In genomic region chr19:8001995-8002849, GRCh38 we compare ENCODE assay signal across 8 cellular contexts. TPM values are rescaled to one million over a fixed set of nuclear protein-coding genes. Genes with fewer than 3 reads are reported as not detected.
DNase-seq lines count a peak whose midpoint lies in the region; ATAC-seq and TF ChIP-seq lines count a peak whose summit lies in the region.

No MANE protein-coding gene starts in this region.

- WGBS in lung, 2 donors, result 10% methylated on average over 27 of the region's 27 CpGs

- peaks cover 14 to 31% of the 10 kb centered on the region in 2 donors for H3K4me1 ChIP-seq in lung (ENCODE audit: control insufficient read depth in 2 of 2, insufficient read depth in 2 of 2, low read length in 2 of 2)

- CTCF ChIA-PET in activated CD8-positive, alpha-beta T cell treated with anti-CD3 and anti-CD28 coated beads for 36 hours (lab: Charles Lee), result interaction anchor here (0.6 to 3.8 kb wide), 25 partner anchors 10 to 238 kb away, joined by 3 to 31 read pairs (median 5); partner anchors contain the start of genes EVI5L and TIMM44

- H3K36me3 Mint-ChIP-seq in activated CD8-positive, alpha-beta T cell treated with anti-CD3 and anti-CD28 coated beads for 36 hours (ENCODE audit: low read depth), result peaks cover 16% of the 10 kb centered on the region

- TF ChIP-seq CTCF in activated CD8-positive, alpha-beta T cell treated with anti-CD3 and anti-CD28 coated beads for 36 hours (IDR thresholded peaks at IDR 0.05), result peak; percentile 100
- TF ChIP-seq CTCF in lung (IDR thresholded peaks at IDR 0.05; ENCODE audit: control extremely low read depth, extremely low read depth), result peak; percentile 87

- H3K27ac Mint-ChIP-seq in activated CD8-positive, alpha-beta T cell treated with anti-CD3 and anti-CD28 coated beads for 36 hours, result peak overlapping the region; percentile 85

- POLR2A ChIA-PET in activated CD8-positive, alpha-beta T cell treated with anti-CD3 and anti-CD28 coated beads for 36 hours (lab: Charles Lee), result interaction anchor here (1.4 kb wide), 1 partner anchor 58 kb away, joined by 6 read pairs; the partner anchor contains the start of gene TIMM44

- peaks cover 0 to 3% of the 10 kb centered on the region in 2 donors for H3K36me3 ChIP-seq in lung (ENCODE audit: control insufficient read depth in 2 of 2, insufficient read depth in 2 of 2, low read length in 2 of 2)

- peak overlapping the region; percentile 87 for H3K4me3 Mint-ChIP-seq in activated CD8-positive, alpha-beta T cell treated with anti-CD3 and anti-CD28 coated beads for 36 hours

- no peak overlapping the region for H3K4me3 ChIP-seq in lung

- no peaks in the 10 kb centered on the region for H3K27me3 Mint-ChIP-seq in activated CD8-positive, alpha-beta T cell treated with anti-CD3 and anti-CD28 coated beads for 36 hours

- ATAC-seq in HG02938 (IDR thresholded peaks at IDR 0.05; ENCODE audit: unreplicated experiment) (peak; percentile 43), lung (ENCODE audit: insufficient read depth, low FRiP score) (peak; percentile 74), GM19395 (IDR thresholded peaks at IDR 0.05; ENCODE audit: unreplicated experiment) (no peak)
- ATAC-seq in activated CD8-positive, alpha-beta T cell treated with anti-CD3 and anti-CD28 coated beads for 36 hours, result peak; percentile 72

- H3K9me3 ChIP-seq in lung (ENCODE audit: control insufficient read depth in 2 of 2, insufficient read depth in 1 of 2, low read length in 1 of 2), result no peaks in the 10 kb centered on the region

- DNase-seq in DMS153 (lab: John Stamatoyannopoulos, UW) (peak; percentile 69), NCI-H748 treated with DMSO at 0.1 percent for 48 hours (lab: John Stamatoyannopoulos, UW) (peak; percentile 11), lung (ENCODE audit: low spot score) (peak; percentile 83)
- DNase-seq in activated CD8-positive, alpha-beta T cell treated with anti-CD3 and anti-CD28 coated beads for 36 hours, result peak; percentile 87
- peak; percentile 52 for DNase-seq in effector CD8-positive, alpha-beta T cell (lab: John Stamatoyannopoulos, UW)
- DNase-seq in stimulated activated CD4-positive, alpha-beta T cell treated with anti-CD3 and anti-CD28 coated beads, TNF-alpha, amount 100 ng/mL, for 1 hour (ENCODE audit: low read depth in 3 of 3, low spot score in 1 of 3), result peak; percentile 12 to 68 (median 49)

- intact Hi-C loops in activated CD8-positive, alpha-beta T cell treated with anti-CD3 and anti-CD28 coated beads for 36 hours (cut with micrococcal nuclease), result loop anchor here (10.0 kb wide), 1 partner anchor 57 kb away; the partner anchor contains the start of gene TIMM44

- H3K4me1 Mint-ChIP-seq in activated CD8-positive, alpha-beta T cell treated with anti-CD3 and anti-CD28 coated beads for 36 hours (ENCODE audit: low read depth), result peaks cover 45% of the 10 kb centered on the region

- H3K27me3 ChIP-seq in lung (ENCODE audit: control insufficient read depth, insufficient read depth), result no peaks in the 10 kb centered on the region

- H3K9me3 Mint-ChIP-seq in activated CD8-positive, alpha-beta T cell treated with anti-CD3 and anti-CD28 coated beads for 36 hours, result no peaks in the 10 kb centered on the region

- peak overlapping the region; percentile 62 to 74 for H3K27ac ChIP-seq in lung (ENCODE audit: low read depth in 1 of 2, low read length in 1 of 2)

RNA-seq across cellular contexts. Expression of gene ELAVL1, which starts 3.2 kb away (rescaled TPM):
- total RNA-seq in activated CD8-positive, alpha-beta T cell treated with anti-CD3 and anti-CD28 coated beads for 36 hours, result 100 to 1,000 TPM; 161 to 164 TPM
- 10 to 100 TPM; 61.0 to 72.8 TPM for total RNA-seq in lung
- polyA plus RNA-seq in lung, result 10 to 100 TPM; 15.0 to 33.0 TPM

RNA-seq across cellular contexts. Expression of gene CCL25, which starts 50.3 kb away (rescaled TPM):
- total RNA-seq in activated CD8-positive, alpha-beta T cell treated with anti-CD3 and anti-CD28 coated beads for 36 hours, result under 1 TPM in 1 of 2 experiments, not detected in 1; 0.29 TPM
- total RNA-seq in lung, result not detected
- polyA plus RNA-seq in lung, result not detected

RNA-seq across cellular contexts. Expression of gene TIMM44, which starts 58.8 kb away (rescaled TPM):
- 10 to 100 TPM; 92.3 to 95.5 TPM for total RNA-seq in activated CD8-positive, alpha-beta T cell treated with anti-CD3 and anti-CD28 coated beads for 36 hours
- total RNA-seq in lung, result 10 to 100 TPM; 38.4 to 65.9 TPM
- 10 to 100 TPM; 40.1 to 75.8 TPM for polyA plus RNA-seq in lung

Comparison
In these comparisons a context has a peak if more than half of its experiments do, and no peak if none do; other contexts are left out.
1. DNase-seq: peak in every context shown above with its lines; median percentile 87 in activated CD8-positive, alpha-beta T cell treated with anti-CD3 and anti-CD28 coated beads for 36 hours; 83 in lung; 69 in DMS153; 52 in effector CD8-positive, alpha-beta T cell; 49 in stimulated activated CD4-positive, alpha-beta T cell treated with anti-CD3 and anti-CD28 coated beads, TNF-alpha, amount 100 ng/mL, for 1 hour; 11 in NCI-H748 treated with DMSO at 0.1 percent for 48 hours.